ENCODE assay signal across 1 cellular context in the genomic region with DNA sequence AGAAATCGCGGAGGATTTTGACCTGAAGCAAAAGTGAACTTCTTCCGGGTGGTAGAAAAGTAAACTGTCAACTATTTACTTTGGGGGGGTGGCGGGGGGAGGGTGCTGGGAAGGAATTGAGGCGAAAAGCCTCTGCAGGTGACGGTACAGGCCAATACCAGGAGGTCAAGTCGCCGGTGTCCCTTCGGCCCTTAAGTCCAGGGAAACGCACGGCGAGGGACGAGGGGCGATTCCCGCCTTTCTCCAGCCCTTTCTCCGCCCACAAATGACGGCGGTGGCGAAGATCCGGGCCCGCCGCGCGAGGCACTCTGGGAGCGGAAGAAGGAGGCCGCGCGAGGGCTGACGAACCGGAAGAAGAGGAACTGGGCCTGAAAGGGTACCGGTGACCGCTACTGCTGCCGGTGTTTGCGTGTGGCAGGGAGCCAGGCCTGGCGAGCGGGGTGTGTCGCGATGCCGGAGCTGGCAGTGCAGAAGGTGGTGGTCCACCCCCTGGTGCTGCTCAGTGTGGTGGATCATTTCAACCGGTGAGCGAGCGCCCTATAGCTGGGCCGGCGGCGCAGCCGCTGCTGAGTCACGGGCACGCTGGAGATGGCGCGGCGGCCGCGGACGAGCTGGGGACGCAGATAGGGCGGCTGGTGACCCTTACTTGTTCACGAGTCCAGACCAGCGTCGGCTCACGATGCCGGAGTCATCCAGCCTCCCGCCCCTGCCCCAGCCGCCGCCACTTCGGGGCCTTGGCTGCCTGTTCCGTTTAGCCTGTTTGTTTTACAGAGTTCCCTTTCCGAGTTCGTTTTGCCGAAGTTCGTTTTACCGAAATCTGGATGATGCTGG.
TF ChIP-seq lines count a peak whose summit lies in the region.

PSMD7 (plus strand) TSS at position 350 of the 831 bp plus-strand sequence; CDS start at position 451, 101 bp downstream.

TF ChIP-seq in HepG2, 621 proteins besides CTCF, POLR2A, EP300 and RAD21 (continued from another document and continues in another):
- TF ChIP-seq ZBTB34 (CRISPR knock-in tag; IDR thresholded peaks at IDR 0.05): peak; percentile 95
- TF ChIP-seq, protein P1, sequence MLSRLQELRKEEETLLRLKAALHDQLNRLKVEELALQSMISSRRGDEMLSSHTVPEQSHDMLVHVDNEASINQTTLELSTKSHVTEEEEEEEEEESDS (CRISPR knock-in tag; IDR thresholded peaks at IDR 0.05; ENCODE audit: borderline replicate concordance): peak; percentile 92
- TF ChIP-seq ISX (CRISPR knock-in tag; conservative IDR thresholded peaks at IDR 0.05): no peak
- TF ChIP-seq IRF2 (CRISPR knock-in tag; IDR thresholded peaks at IDR 0.05): peak; percentile 78
- TF ChIP-seq AGO1 (IDR thresholded peaks at IDR 0.05; ENCODE audit: low read depth, low read length, poor library complexity, severe bottlenecking): peak; percentile 81
- no peak for TF ChIP-seq HNRNPUL1 (IDR thresholded peaks at IDR 0.05; ENCODE audit: low read depth, low read length)
- TF ChIP-seq ZNF841 (CRISPR knock-in tag; IDR thresholded peaks at IDR 0.05; ENCODE audit: borderline replicate concordance): no peak
- no peak for TF ChIP-seq ATM (IDR thresholded peaks at IDR 0.05; ENCODE audit: borderline replicate concordance)
- peak; percentile 54; the same call in 1 of the 2 replicates for TF ChIP-seq HNF4A (CRISPR knock-in tag; IDR thresholded peaks at IDR 0.05)
- TF ChIP-seq, protein P2, sequence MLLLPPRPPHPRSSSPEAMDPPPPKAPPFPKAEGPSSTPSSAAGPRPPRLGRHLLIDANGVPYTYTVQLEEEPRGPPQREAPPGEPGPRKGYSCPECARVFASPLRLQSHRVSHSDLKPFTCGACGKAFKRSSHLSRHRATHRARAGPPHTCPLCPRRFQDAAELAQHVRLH (CRISPR knock-in tag; IDR thresholded peaks at IDR 0.05; ENCODE audit: borderline replicate concordance, low read depth): peak; percentile 78; the same call in 1 of the 2 replicates
- TF ChIP-seq FIP1L1 (IDR thresholded peaks at IDR 0.05; ENCODE audit: borderline replicate concordance, insufficient read depth, low read depth, low read length): 0 out of 2 replicates have a peak, but pooled peaks have one; percentile 26
- peak; percentile 99 for TF ChIP-seq SRY (CRISPR knock-in tag; IDR thresholded peaks at IDR 0.05)
- TF ChIP-seq ZNF672 (CRISPR knock-in tag; IDR thresholded peaks at IDR 0.05): no peak
- TF ChIP-seq ZNF598 (CRISPR knock-in tag; IDR thresholded peaks at IDR 0.05; ENCODE audit: borderline replicate concordance): peak; percentile 95
- TF ChIP-seq, protein P3, sequence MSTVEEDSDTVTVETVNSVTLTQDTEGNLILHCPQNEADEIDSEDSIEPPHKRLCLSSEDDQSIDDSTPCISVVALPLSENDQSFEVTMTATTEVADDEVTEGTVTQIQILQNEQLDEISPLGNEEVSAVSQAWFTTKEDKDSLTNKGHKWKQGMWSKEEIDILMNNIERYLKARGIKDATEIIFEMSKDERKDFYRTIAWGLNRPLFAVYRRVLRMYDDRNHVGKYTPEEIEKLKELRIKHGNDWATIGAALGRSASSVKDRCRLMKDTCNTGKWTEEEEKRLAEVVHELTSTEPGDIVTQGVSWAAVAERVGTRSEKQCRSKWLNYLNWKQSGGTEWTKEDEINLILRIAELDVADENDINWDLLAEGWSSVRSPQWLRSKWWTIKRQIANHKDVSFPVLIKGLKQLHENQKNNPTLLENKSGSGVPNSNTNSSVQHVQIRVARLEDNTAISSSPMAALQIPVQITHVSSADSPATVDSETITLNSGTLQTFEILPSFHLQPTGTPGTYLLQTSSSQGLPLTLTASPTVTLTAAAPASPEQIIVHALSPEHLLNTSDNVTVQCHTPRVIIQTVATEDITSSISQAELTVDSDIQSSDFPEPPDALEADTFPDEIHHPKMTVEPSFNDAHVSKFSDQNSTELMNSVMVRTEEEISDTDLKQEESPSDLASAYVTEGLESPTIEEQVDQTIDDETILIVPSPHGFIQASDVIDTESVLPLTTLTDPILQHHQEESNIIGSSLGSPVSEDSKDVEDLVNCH (CRISPR knock-in tag; IDR thresholded peaks at IDR 0.05): peak; percentile 98
- no peak for TF ChIP-seq ZNF326 (CRISPR knock-in tag; IDR thresholded peaks at IDR 0.05; ENCODE audit: borderline replicate concordance)
- peak; percentile 82; the same call in 1 of the 2 replicates for TF ChIP-seq ZNF296 (CRISPR knock-in tag; conservative IDR thresholded peaks at IDR 0.05)
- peak; percentile 19; the same call in 1 of the 2 replicates for TF ChIP-seq NR2F2 (IDR thresholded peaks at IDR 0.05; ENCODE audit: borderline replicate concordance, low read depth)
- TF ChIP-seq PAWR (CRISPR knock-in tag; IDR thresholded peaks at IDR 0.05; ENCODE audit: borderline replicate concordance): peak; percentile 67; the same call in 1 of the 2 replicates
- no peak; the same call in 1 of the 2 replicates for TF ChIP-seq AKAP8 (CRISPR knock-in tag; IDR thresholded peaks at IDR 0.05)
- peak; percentile 96 for TF ChIP-seq POGK (CRISPR knock-in tag; conservative IDR thresholded peaks at IDR 0.05)
- no peak for TF ChIP-seq ZNF282 (IDR thresholded peaks at IDR 0.05; ENCODE audit: partially characterized antibody)
- peak; percentile 100 for TF ChIP-seq NFE2L1 (CRISPR knock-in tag; IDR thresholded peaks at IDR 0.05; ENCODE audit: borderline replicate concordance)
- TF ChIP-seq ZNF773 (CRISPR knock-in tag; IDR thresholded peaks at IDR 0.05; ENCODE audit: borderline replicate concordance): no peak; the same call in 1 of the 2 replicates
- TF ChIP-seq, protein P4, sequence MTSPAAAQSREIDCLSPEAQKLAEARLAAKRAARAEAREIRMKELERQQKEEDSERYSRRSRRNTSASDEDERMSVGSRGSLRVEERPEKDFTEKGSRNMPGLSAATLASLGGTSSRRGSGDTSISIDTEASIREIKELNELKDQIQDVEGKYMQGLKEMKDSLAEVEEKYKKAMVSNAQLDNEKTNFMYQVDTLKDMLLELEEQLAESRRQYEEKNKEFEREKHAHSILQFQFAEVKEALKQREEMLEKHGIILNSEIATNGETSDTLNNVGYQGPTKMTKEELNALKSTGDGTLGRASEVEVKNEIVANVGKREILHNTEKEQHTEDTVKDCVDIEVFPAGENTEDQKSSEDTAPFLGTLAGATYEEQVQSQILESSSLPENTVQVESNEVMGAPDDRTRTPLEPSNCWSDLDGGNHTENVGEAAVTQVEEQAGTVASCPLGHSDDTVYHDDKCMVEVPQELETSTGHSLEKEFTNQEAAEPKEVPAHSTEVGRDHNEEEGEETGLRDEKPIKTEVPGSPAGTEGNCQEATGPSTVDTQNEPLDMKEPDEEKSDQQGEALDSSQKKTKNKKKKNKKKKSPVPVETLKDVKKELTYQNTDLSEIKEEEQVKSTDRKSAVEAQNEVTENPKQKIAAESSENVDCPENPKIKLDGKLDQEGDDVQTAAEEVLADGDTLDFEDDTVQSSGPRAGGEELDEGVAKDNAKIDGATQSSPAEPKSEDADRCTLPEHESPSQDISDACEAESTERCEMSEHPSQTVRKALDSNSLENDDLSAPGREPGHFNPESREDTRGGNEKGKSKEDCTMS (CRISPR knock-in tag; conservative IDR thresholded peaks at IDR 0.05): peak; percentile 37; the same call in 1 of the 2 replicates
- TF ChIP-seq KLF12 (CRISPR knock-in tag; IDR thresholded peaks at IDR 0.05; ENCODE audit: borderline replicate concordance): 0 out of 2 replicates have a peak, but pooled peaks have one; percentile 19
- peak; percentile 99; the same call in 1 of the 2 replicates for TF ChIP-seq ZNF350 (CRISPR knock-in tag; IDR thresholded peaks at IDR 0.05; ENCODE audit: borderline replicate concordance, low read depth)
- TF ChIP-seq ZGPAT (CRISPR knock-in tag; IDR thresholded peaks at IDR 0.05): peak; percentile 95
- TF ChIP-seq, protein P5, sequence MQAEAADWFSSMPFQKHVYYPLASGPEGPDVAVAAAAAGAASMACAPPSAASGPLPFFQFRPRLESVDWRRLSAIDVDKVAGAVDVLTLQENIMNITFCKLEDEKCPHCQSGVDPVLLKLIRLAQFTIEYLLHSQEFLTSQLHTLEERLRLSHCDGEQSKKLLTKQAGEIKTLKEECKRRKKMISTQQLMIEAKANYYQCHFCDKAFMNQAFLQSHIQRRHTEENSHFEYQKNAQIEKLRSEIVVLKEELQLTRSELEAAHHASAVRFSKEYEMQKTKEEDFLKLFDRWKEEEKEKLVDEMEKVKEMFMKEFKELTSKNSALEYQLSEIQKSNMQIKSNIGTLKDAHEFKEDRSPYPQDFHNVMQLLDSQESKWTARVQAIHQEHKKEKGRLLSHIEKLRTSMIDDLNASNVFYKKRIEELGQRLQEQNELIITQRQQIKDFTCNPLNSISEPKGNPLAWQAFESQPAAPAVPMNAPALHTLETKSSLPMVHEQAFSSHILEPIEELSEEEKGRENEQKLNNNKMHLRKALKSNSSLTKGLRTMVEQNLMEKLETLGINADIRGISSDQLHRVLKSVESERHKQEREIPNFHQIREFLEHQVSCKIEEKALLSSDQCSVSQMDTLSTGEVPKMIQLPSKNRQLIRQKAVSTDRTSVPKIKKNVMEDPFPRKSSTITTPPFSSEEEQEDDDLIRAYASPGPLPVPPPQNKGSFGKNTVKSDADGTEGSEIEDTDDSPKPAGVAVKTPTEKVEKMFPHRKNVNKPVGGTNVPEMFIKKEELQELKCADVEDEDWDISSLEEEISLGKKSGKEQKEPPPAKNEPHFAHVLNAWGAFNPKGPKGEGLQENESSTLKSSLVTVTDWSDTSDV (CRISPR knock-in tag; IDR thresholded peaks at IDR 0.05): peak; percentile 95; the same call in 1 of the 2 replicates
- no peak for TF ChIP-seq DBP (CRISPR knock-in tag; IDR thresholded peaks at IDR 0.05; ENCODE audit: not compliant biosample characterization)
- TF ChIP-seq, protein P6, sequence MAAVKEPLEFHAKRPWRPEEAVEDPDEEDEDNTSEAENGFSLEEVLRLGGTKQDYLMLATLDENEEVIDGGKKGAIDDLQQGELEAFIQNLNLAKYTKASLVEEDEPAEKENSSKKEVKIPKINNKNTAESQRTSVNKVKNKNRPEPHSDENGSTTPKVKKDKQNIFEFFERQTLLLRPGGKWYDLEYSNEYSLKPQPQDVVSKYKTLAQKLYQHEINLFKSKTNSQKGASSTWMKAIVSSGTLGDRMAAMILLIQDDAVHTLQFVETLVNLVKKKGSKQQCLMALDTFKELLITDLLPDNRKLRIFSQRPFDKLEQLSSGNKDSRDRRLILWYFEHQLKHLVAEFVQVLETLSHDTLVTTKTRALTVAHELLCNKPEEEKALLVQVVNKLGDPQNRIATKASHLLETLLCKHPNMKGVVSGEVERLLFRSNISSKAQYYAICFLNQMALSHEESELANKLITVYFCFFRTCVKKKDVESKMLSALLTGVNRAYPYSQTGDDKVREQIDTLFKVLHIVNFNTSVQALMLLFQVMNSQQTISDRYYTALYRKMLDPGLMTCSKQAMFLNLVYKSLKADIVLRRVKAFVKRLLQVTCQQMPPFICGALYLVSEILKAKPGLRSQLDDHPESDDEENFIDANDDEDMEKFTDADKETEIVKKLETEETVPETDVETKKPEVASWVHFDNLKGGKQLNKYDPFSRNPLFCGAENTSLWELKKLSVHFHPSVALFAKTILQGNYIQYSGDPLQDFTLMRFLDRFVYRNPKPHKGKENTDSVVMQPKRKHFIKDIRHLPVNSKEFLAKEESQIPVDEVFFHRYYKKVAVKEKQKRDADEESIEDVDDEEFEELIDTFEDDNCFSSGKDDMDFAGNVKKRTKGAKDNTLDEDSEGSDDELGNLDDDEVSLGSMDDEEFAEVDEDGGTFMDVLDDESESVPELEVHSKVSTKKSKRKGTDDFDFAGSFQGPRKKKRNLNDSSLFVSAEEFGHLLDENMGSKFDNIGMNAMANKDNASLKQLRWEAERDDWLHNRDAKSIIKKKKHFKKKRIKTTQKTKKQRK (IDR thresholded peaks at IDR 0.05; ENCODE audit: low read length): no peak
- no peak for TF ChIP-seq ZNF775 (CRISPR knock-in tag; IDR thresholded peaks at IDR 0.05; ENCODE audit: borderline replicate concordance)
